In the genomic region with DNA sequence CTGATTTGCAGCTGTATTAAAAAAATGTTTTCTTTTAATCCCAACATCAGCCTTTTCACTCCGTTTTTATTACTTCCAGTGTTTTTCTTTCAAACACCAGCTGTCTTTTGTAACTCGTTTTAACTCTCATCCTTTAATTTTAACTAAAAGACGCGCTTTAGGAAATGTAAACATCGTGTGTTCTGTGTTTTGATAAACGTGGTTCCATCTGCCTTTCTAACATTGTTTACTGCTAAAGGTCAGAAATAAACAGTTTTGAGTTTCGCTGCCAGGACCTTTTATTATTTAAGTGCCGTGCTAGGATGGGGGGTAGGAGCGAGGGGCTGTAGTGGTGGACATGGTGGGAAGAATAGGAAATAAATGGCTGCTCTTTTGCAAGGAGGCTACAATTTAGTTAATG, we compare ENCODE assay signal across 8 cellular contexts. TPM values are rescaled to one million over a fixed set of nuclear protein-coding genes. Genes with fewer than 3 reads are reported as not detected.
DNase-seq lines count a peak whose midpoint lies in the region; ATAC-seq, FAIRE-seq and TF ChIP-seq lines count a peak whose summit lies in the region.

No MANE protein-coding gene starts in this region.

- no peaks in the 10 kb centered on the region for H3K27me3 Mint-ChIP-seq in H9 (ENCODE audit: low read depth)
- no peaks in the 10 kb centered on the region for H3K27me3 Mint-ChIP-seq in T-helper 17 cell

- no peak overlapping the region for H2BK120ac ChIP-seq in H9 (ENCODE audit: low read depth, low read length, poor library complexity, severe bottlenecking)

- H3K4me1 Mint-ChIP-seq in H9 (peaks cover 27 to 38% of the 10 kb centered on the region in 2 experiments), T-helper 17 cell (peaks cover 31% of the 10 kb centered on the region)

- no peak overlapping the region for H3K56ac ChIP-seq in H9 (ENCODE audit: insufficient read length, low read depth, low read length)

- H3K4me3 ChIP-seq in fibroblast of villous mesenchyme (ENCODE audit: low read depth, low read length) (peak overlapping the region; percentile 80), skeletal muscle satellite cell (ENCODE audit: low read length) (peak overlapping the region; percentile 93)

- peak overlapping the region; percentile 68 to 98 (median 93) for H3K27ac Mint-ChIP-seq in H9
- peak overlapping the region; percentile 95 for H3K27ac Mint-ChIP-seq in T-helper 17 cell

- peak overlapping the region; percentile 87 for H3K4me2 ChIP-seq in H9 (ENCODE audit: insufficient read depth, insufficient read length, low read length)
- H3K4me2 ChIP-seq in skeletal muscle satellite cell (ENCODE audit: low read length): peak overlapping the region; percentile 90

- no peak overlapping the region for H3K23ac ChIP-seq in H9 (ENCODE audit: insufficient read length, low read depth, low read length)

- no peaks in the 10 kb centered on the region for H3K9me3 ChIP-seq in H9 (ENCODE audit: control insufficient read depth, low read depth, low read length)
- no peaks in the 10 kb centered on the region for H3K9me3 ChIP-seq in T-helper 17 cell (ENCODE audit: control insufficient read depth, low read length, poor library complexity, severe bottlenecking)
- no peaks in the 10 kb centered on the region for H3K9me3 ChIP-seq in skeletal muscle satellite cell (replicated peaks; ENCODE audit: low read length)

- H3K36me3 ChIP-seq in skeletal muscle satellite cell (ENCODE audit: insufficient read depth, low read length): no peaks in the 10 kb centered on the region

- peak overlapping the region; percentile 83 to 89 for H3K4me3 Mint-ChIP-seq in H9
- peak overlapping the region; percentile 97 for H3K4me3 Mint-ChIP-seq in T-helper 17 cell

- no peak overlapping the region for H2AK5ac ChIP-seq in H9 (ENCODE audit: insufficient read length, low read length)

- TF ChIP-seq CTCF in H9 (conservative IDR thresholded peaks at IDR 0.05) (no peak), fibroblast of villous mesenchyme (IDR thresholded peaks at IDR 0.05; ENCODE audit: insufficient read depth, low read depth, low read length) (no peak)

- no peak overlapping the region for H3K4ac ChIP-seq in H9 (ENCODE audit: low read depth, low read length)

- no peak overlapping the region for H2BK12ac ChIP-seq in H9 (ENCODE audit: insufficient read length, low read depth, low read length)

- no peak for ATAC-seq in T-helper 17 cell

- H3K9me3 Mint-ChIP-seq in H9: no peaks in the 10 kb centered on the region; a peak in 1 of 5 replicates

- H3K27me3 ChIP-seq in H9 (ENCODE audit: insufficient read depth, low read length): no peaks in the 10 kb centered on the region
- H3K27me3 ChIP-seq in skeletal muscle satellite cell (ENCODE audit: control insufficient read depth, insufficient read depth, low read length): no peaks in the 10 kb centered on the region

- no peak overlapping the region for H3K27ac ChIP-seq in H9 (ENCODE audit: insufficient read length, low read depth, low read length)

- H4K20me1 ChIP-seq in H9 (ENCODE audit: control insufficient read depth, insufficient read depth, insufficient read length): no peaks in the 10 kb centered on the region

- H2BK20ac ChIP-seq in H9 (ENCODE audit: low read depth, low read length, poor library complexity, severe bottlenecking): no peak overlapping the region

- H3K9ac ChIP-seq in H9 (ENCODE audit: extremely low read depth, insufficient read length, low read length) (peak overlapping the region; percentile 48), skeletal muscle satellite cell (ENCODE audit: low read depth, low read length) (peak overlapping the region; percentile 99)

- no peak overlapping the region for H2AFZ ChIP-seq in H9 (ENCODE audit: low read length)

- no peak overlapping the region for H2BK15ac ChIP-seq in H9 (ENCODE audit: low read depth, low read length)

- no peak overlapping the region for H4K5ac ChIP-seq in H9 (ENCODE audit: insufficient read length, low read depth, low read length)

- H3T11ph ChIP-seq in H9 (ENCODE audit: low read length): no peak overlapping the region

- no peak for DNase-seq in H9
- DNase-seq in T-helper 17 cell: no peak
- no peak for DNase-seq in fibroblast of villous mesenchyme (ENCODE audit: low read depth)
- DNase-seq in HCEC 1CT: no peak
- DNase-seq in NCI-H2196 treated with DMSO at 0.1 percent for 48 hours (lab: John Stamatoyannopoulos, UW; ENCODE audit: unreplicated experiment): no peak
- DNase-seq in urothelium cell line (ENCODE audit: low spot score): no peak
- no peak for DNase-seq in NCI-H2196 (lab: John Stamatoyannopoulos, UW; ENCODE audit: unreplicated experiment)

- H3K23me2 ChIP-seq in H9 (ENCODE audit: insufficient read length, low read depth, low read length, poor library complexity, severe bottlenecking): peaks cover 17% of the 10 kb centered on the region

- H3K14ac ChIP-seq in H9 (ENCODE audit: insufficient read depth, low read length): no peak overlapping the region

- H3K18ac ChIP-seq in H9 (ENCODE audit: insufficient read length, low read depth, low read length): no peak overlapping the region

- peaks cover 9% of the 10 kb centered on the region; the same call in 1 of the 2 replicates for H3K79me2 ChIP-seq in H9 (ENCODE audit: insufficient read depth, low read length)

- H3K36me3 Mint-ChIP-seq in H9 (ENCODE audit: insufficient read depth in 1 of 3, low read depth in 3 of 3) (peaks cover 11 to 26% (median 17%) of the 10 kb centered on the region in 3 experiments), T-helper 17 cell (ENCODE audit: low read depth) (peaks cover 4% of the 10 kb centered on the region)

- no peak overlapping the region for H4K8ac ChIP-seq in H9 (replicated peaks; ENCODE audit: insufficient read length, low read depth, low read length)

- H2BK5ac ChIP-seq in H9 (ENCODE audit: insufficient read length, low read length): no peak overlapping the region

- no peak overlapping the region for H4K91ac ChIP-seq in H9 (ENCODE audit: insufficient read length, low read depth, low read length)

- no CpG with 5 or more reads among the region's 9 CpGs for WGBS in H9 (ENCODE audit: extremely low coverage, insufficient read length, low lambda C conversion rate)

- FAIRE-seq in urothelium cell line (lab: Jason Lieb, UNC): no peak

- H3K79me1 ChIP-seq in H9 (ENCODE audit: insufficient read depth, low read depth, low read length, poor library complexity, severe bottlenecking): peaks cover 2% of the 10 kb centered on the region

- H3K4me1 ChIP-seq in H9 (ENCODE audit: insufficient read depth, low read length) (no peaks in the 10 kb centered on the region), skeletal muscle satellite cell (ENCODE audit: control insufficient read depth, insufficient read depth, low read length) (peaks cover 17% of the 10 kb centered on the region)

RNA-seq across cellular contexts. Expression of a gene that starts 1.5 kb away (rescaled TPM):
- 35.0 and 36.4 TPM in 2 replicates for total RNA-seq in H9 (2021)
- total RNA-seq in T-helper 17 cell: 10 to 100 TPM; 16.6 to 22.4 TPM
- total RNA-seq in fibroblast of villous mesenchyme: 8.2 and 8.7 TPM in 2 replicates
- 5.3 and 7.0 TPM in 2 replicates for total RNA-seq in skeletal muscle satellite cell (2012; rRNA removed)
